Comparison of ENCODE assay signal across 1 cellular context in the genomic region with DNA sequence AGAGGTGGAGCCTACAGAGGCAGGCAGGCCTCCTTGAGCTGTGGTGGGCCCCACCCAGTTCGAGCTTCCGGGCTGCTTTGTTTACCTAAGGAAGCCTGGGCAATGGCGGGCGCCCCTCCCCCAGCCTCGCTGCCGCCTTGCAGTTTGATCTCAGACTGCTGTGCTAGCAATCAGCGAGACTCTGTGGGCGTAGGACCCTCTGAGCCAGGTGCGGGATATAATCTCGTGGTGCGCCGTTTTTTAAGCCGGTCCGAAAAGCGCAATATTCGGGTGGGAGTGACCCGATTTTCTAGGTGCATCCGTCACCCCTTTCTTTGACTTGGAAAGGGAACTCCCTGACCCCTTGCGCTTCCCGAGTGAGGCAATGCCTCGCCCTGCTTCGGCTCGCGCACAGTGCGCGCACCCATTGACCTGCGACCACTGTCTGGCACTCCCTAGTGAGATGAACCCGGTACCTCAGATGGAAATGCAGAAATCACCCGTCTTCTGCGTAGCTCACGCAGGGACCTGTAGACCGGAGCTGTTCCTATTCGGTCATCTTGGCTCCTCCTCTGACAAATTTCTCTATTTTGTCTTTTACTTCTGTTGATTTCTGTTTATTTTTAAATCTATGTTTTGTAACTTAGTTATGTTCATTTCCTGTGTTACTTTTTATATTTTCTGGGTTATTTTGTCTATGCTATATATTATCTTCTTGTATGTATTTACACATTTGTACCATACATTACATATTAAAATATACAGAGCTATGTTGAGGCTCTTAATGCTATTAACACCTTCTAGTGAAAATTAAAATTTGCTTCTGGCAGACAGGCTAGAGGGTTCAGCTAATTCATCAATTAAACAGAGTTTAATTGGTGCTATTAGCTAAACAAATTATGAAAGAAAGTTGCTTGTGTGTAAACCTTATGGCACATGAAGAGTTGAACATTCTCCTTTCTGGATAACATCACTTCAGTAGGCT.
A peak's percentile ranks its signal among the peaks of the same experiment; 100 is the strongest.
TF ChIP-seq lines count a peak whose summit lies in the region.
"Not testable (repeated sequence)": the region's sequence is repeated elsewhere in the genome, so short reads cannot be mapped to it uniquely, and the experiment has no call there.

No MANE protein-coding gene starts in this region.

TF ChIP-seq in K562, 482 proteins besides CTCF, POLR2A, EP300 and RAD21 (continued from another document and continues in another):
- TF ChIP-seq TAF7 (tag; IDR thresholded peaks at IDR 0.05) (peak; percentile 74), NRF1 (conservative IDR thresholded peaks at IDR 0.05 in 1 of 2, IDR thresholded peaks at IDR 0.05 in 1 of 2) (peak; percentile 83 to 86), FOXJ2 (tag; IDR thresholded peaks at IDR 0.05) (0 out of 2 replicates have a peak, but pooled peaks have one; percentile 32), RBBP5 (IDR thresholded peaks at IDR 0.05; ENCODE audit: borderline replicate concordance, insufficient read depth, low read length, poor library complexity, severe bottlenecking) (peak; percentile 59), PHF8 (IDR thresholded peaks at IDR 0.05; ENCODE audit: borderline replicate concordance, low read length) (peak; percentile 24; the same call in 1 of the 2 replicates), POLR2G (IDR thresholded peaks at IDR 0.05; ENCODE audit: low read depth, low read length) (peak; percentile 68), SOX6 (IDR thresholded peaks at IDR 0.05) (peak; percentile 54; the same call in 1 of the 2 replicates), ELF1 (tag; IDR thresholded peaks at IDR 0.05) (0 out of 2 replicates have a peak, but pooled peaks have one; percentile 50), JUNB (CRISPR knock-in tag; conservative IDR thresholded peaks at IDR 0.05) (0 out of 2 replicates have a peak, but pooled peaks have one; percentile 6), ZBTB17 (CRISPR knock-in tag; IDR thresholded peaks at IDR 0.05) (peak; percentile 82), NFXL1 (CRISPR knock-in tag; IDR thresholded peaks at IDR 0.05) (0 out of 2 replicates have a peak, but pooled peaks have one; percentile 32), POLR2H (tag; IDR thresholded peaks at IDR 0.05; ENCODE audit: low read depth) (0 out of 2 replicates have a peak, but pooled peaks have one; percentile 34), ARNT (IDR thresholded peaks at IDR 0.05) (peak in 1 of 2 experiments; percentile 16; a peak in 1 of 4 replicates), NR2C1 (IDR thresholded peaks at IDR 0.05) (peak; percentile 69; the same call in 1 of the 2 replicates), NR2C1 (tag; IDR thresholded peaks at IDR 0.05) (peak; percentile 66), NFRKB (IDR thresholded peaks at IDR 0.05; ENCODE audit: low read depth) (peak; percentile 83; the same call in 1 of the 2 replicates), TEAD1 (CRISPR knock-in tag; IDR thresholded peaks at IDR 0.05) (peak in 1 of 2 experiments; percentile 6; a peak in 1 of 4 replicates), EP400 (IDR thresholded peaks at IDR 0.05) (peak; percentile 94), SMAD4 (CRISPR knock-in tag; conservative IDR thresholded peaks at IDR 0.05) (peak; percentile 85), SMARCA4 (IDR thresholded peaks at IDR 0.05) (peak; percentile 24; the same call in 1 of the 2 replicates), KLF6 (CRISPR knock-in tag; IDR thresholded peaks at IDR 0.05; ENCODE audit: borderline replicate concordance) (0 out of 2 replicates have a peak, but pooled peaks have one; percentile 57), CREB1 (CRISPR knock-in tag; IDR thresholded peaks at IDR 0.05) (peak; percentile 92), OTX1 (CRISPR knock-in tag; IDR thresholded peaks at IDR 0.05) (peak; percentile 71; the same call in 1 of the 2 replicates), BRD9 (IDR thresholded peaks at IDR 0.05; ENCODE audit: low read depth, partially characterized antibody) (peak; percentile 97), TAF9B (IDR thresholded peaks at IDR 0.05; ENCODE audit: partially characterized antibody) (peak; percentile 53), KDM5B (IDR thresholded peaks at IDR 0.05; ENCODE audit: insufficient replicate concordance, low read depth, low read length) (peak; percentile 61), LEF1 (IDR thresholded peaks at IDR 0.05) (peak; percentile 78)
- TF ChIP-seq, protein P1, sequence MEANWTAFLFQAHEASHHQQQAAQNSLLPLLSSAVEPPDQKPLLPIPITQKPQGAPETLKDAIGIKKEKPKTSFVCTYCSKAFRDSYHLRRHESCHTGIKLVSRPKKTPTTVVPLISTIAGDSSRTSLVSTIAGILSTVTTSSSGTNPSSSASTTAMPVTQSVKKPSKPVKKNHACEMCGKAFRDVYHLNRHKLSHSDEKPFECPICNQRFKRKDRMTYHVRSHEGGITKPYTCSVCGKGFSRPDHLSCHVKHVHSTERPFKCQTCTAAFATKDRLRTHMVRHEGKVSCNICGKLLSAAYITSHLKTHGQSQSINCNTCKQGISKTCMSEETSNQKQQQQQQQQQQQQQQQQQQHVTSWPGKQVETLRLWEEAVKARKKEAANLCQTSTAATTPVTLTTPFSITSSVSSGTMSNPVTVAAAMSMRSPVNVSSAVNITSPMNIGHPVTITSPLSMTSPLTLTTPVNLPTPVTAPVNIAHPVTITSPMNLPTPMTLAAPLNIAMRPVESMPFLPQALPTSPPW (CRISPR knock-in tag; IDR thresholded peaks at IDR 0.05) = peak; percentile 29; the same call in 1 of the 2 replicates
- TF ChIP-seq, protein P2, sequence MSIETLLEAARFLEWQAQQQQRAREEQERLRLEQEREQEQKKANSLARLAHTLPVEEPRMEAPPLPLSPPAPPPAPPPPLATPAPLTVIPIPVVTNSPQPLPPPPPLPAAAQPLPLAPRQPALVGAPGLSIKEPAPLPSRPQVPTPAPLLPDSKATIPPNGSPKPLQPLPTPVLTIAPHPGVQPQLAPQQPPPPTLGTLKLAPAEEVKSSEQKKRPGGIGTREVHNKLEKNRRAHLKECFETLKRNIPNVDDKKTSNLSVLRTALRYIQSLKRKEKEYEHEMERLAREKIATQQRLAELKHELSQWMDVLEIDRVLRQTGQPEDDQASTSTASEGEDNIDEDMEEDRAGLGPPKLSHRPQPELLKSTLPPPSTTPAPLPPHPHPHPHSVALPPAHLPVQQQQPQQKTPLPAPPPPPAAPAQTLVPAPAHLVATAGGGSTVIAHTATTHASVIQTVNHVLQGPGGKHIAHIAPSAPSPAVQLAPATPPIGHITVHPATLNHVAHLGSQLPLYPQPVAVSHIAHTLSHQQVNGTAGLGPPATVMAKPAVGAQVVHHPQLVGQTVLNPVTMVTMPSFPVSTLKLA (conservative IDR thresholded peaks at IDR 0.05) = peak; percentile 64 to 81
- TF ChIP-seq, protein P3, sequence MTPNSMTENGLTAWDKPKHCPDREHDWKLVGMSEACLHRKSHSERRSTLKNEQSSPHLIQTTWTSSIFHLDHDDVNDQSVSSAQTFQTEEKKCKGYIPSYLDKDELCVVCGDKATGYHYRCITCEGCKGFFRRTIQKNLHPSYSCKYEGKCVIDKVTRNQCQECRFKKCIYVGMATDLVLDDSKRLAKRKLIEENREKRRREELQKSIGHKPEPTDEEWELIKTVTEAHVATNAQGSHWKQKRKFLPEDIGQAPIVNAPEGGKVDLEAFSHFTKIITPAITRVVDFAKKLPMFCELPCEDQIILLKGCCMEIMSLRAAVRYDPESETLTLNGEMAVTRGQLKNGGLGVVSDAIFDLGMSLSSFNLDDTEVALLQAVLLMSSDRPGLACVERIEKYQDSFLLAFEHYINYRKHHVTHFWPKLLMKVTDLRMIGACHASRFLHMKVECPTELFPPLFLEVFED (CRISPR knock-in tag; conservative IDR thresholded peaks at IDR 0.05) = 0 out of 2 replicates have a peak, but pooled peaks have one; percentile 43
- TF ChIP-seq, protein P4, sequence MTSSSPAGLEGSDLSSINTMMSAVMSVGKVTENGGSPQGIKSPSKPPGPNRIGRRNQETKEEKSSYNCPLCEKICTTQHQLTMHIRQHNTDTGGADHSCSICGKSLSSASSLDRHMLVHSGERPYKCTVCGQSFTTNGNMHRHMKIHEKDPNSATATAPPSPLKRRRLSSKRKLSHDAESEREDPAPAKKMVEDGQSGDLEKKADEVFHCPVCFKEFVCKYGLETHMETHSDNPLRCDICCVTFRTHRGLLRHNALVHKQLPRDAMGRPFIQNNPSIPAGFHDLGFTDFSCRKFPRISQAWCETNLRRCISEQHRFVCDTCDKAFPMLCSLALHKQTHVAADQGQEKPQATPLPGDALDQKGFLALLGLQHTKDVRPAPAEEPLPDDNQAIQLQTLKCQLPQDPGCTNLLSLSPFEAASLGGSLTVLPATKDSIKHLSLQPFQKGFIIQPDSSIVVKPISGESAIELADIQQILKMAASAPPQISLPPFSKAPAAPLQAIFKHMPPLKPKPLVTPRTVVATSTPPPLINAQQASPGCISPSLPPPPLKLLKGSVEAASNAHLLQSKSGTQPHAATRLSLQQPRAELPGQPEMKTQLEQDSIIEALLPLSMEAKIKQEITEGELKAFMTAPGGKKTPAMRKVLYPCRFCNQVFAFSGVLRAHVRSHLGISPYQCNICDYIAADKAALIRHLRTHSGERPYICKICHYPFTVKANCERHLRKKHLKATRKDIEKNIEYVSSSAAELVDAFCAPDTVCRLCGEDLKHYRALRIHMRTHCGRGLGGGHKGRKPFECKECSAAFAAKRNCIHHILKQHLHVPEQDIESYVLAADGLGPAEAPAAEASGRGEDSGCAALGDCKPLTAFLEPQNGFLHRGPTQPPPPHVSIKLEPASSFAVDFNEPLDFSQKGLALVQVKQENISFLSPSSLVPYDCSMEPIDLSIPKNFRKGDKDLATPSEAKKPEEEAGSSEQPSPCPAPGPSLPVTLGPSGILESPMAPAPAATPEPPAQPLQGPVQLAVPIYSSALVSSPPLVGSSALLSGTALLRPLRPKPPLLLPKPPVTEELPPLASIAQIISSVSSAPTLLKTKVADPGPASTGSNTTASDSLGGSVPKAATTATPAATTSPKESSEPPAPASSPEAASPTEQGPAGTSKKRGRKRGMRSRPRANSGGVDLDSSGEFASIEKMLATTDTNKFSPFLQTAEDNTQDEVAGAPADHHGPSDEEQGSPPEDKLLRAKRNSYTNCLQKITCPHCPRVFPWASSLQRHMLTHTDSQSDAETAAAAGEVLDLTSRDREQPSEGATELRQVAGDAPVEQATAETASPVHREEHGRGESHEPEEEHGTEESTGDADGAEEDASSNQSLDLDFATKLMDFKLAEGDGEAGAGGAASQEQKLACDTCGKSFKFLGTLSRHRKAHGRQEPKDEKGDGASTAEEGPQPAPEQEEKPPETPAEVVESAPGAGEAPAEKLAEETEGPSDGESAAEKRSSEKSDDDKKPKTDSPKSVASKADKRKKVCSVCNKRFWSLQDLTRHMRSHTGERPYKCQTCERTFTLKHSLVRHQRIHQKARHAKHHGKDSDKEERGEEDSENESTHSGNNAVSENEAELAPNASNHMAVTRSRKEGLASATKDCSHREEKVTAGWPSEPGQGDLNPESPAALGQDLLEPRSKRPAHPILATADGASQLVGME (CRISPR knock-in tag; IDR thresholded peaks at IDR 0.05) = peak; percentile 72; the same call in 1 of the 2 replicates
- TF ChIP-seq, protein P5, sequence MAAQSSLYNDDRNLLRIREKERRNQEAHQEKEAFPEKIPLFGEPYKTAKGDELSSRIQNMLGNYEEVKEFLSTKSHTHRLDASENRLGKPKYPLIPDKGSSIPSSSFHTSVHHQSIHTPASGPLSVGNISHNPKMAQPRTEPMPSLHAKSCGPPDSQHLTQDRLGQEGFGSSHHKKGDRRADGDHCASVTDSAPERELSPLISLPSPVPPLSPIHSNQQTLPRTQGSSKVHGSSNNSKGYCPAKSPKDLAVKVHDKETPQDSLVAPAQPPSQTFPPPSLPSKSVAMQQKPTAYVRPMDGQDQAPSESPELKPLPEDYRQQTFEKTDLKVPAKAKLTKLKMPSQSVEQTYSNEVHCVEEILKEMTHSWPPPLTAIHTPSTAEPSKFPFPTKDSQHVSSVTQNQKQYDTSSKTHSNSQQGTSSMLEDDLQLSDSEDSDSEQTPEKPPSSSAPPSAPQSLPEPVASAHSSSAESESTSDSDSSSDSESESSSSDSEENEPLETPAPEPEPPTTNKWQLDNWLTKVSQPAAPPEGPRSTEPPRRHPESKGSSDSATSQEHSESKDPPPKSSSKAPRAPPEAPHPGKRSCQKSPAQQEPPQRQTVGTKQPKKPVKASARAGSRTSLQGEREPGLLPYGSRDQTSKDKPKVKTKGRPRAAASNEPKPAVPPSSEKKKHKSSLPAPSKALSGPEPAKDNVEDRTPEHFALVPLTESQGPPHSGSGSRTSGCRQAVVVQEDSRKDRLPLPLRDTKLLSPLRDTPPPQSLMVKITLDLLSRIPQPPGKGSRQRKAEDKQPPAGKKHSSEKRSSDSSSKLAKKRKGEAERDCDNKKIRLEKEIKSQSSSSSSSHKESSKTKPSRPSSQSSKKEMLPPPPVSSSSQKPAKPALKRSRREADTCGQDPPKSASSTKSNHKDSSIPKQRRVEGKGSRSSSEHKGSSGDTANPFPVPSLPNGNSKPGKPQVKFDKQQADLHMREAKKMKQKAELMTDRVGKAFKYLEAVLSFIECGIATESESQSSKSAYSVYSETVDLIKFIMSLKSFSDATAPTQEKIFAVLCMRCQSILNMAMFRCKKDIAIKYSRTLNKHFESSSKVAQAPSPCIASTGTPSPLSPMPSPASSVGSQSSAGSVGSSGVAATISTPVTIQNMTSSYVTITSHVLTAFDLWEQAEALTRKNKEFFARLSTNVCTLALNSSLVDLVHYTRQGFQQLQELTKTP (IDR thresholded peaks at IDR 0.05; ENCODE audit: low read depth in 1 of 2, partially characterized antibody in 2 of 2) = peak in 1 of 2 experiments; percentile 57
- TF ChIP-seq, protein P6, sequence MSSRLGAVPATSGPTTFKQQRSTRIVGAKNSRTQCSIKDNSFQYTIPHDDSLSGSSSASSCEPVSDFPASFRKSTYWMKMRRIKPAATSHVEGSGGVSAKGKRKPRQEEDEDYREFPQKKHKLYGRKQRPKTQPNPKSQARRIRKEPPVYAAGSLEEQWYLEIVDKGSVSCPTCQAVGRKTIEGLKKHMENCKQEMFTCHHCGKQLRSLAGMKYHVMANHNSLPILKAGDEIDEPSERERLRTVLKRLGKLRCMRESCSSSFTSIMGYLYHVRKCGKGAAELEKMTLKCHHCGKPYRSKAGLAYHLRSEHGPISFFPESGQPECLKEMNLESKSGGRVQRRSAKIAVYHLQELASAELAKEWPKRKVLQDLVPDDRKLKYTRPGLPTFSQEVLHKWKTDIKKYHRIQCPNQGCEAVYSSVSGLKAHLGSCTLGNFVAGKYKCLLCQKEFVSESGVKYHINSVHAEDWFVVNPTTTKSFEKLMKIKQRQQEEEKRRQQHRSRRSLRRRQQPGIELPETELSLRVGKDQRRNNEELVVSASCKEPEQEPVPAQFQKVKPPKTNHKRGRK (tag; IDR thresholded peaks at IDR 0.05) = peak; percentile 89
- TF ChIP-seq, protein P7, sequence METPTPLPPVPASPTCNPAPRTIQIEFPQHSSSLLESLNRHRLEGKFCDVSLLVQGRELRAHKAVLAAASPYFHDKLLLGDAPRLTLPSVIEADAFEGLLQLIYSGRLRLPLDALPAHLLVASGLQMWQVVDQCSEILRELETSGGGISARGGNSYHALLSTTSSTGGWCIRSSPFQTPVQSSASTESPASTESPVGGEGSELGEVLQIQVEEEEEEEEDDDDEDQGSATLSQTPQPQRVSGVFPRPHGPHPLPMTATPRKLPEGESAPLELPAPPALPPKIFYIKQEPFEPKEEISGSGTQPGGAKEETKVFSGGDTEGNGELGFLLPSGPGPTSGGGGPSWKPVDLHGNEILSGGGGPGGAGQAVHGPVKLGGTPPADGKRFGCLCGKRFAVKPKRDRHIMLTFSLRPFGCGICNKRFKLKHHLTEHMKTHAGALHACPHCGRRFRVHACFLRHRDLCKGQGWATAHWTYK (CRISPR knock-in tag; IDR thresholded peaks at IDR 0.05) = 0 out of 2 replicates have a peak, but pooled peaks have one; percentile 61
- TF ChIP-seq CREB1 (IDR thresholded peaks at IDR 0.05) = not testable (repeated sequence)
- TF ChIP-seq, protein P8, sequence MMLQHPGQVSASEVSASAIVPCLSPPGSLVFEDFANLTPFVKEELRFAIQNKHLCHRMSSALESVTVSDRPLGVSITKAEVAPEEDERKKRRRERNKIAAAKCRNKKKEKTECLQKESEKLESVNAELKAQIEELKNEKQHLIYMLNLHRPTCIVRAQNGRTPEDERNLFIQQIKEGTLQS (IDR thresholded peaks at IDR 0.05) = peak; percentile 75; the same call in 1 of the 2 replicates
- TF ChIP-seq, protein P8 (CRISPR knock-in tag; conservative IDR thresholded peaks at IDR 0.05) = not testable (repeated sequence)
